12 cellular contexts compared by ENCODE assay signal in genomic region chr2:207993141-207993763, GRCh38. TPM values are rescaled to one million over a fixed set of nuclear protein-coding genes. Genes with fewer than 3 reads are reported as not detected.
DNase-seq lines count a peak whose midpoint lies in the region; ATAC-seq, FAIRE-seq and TF ChIP-seq lines count a peak whose summit lies in the region.
"Had no signal": no experiment of that assay in that cellular context is flagged by ENCODE, and none has a peak within 500 bp of the region (broad histone marks: within the 10 kb centered on the region; RNA-seq: fewer than 3 reads in every experiment).

No MANE protein-coding gene starts in this region.

- no peak for TF ChIP-seq CTCF in body of pancreas (IDR thresholded peaks at IDR 0.05)

- intact Hi-C loops in body of pancreas (cut with DNase I): no loop called here

- H3K36me3 ChIP-seq in body of pancreas (replicated peaks in 1 of 2; ENCODE audit: insufficient read depth in 1 of 2, low read depth in 2 of 2): no peaks in the 10 kb centered on the region

- H3K27me3 ChIP-seq in body of pancreas: no peaks in the 10 kb centered on the region

- no peak overlapping the region for H3K27ac ChIP-seq in body of pancreas
- H3K27ac ChIP-seq in substantia nigra (ENCODE audit: low read depth, low read length, poor library complexity, severe bottlenecking): no peak overlapping the region

- peaks cover 18% of the 10 kb centered on the region for H3K4me1 ChIP-seq in body of pancreas

- DNase-seq in RCC 7860 (ENCODE audit: low spot score) (peak; percentile 41), hepatic stellate cell (ENCODE audit: low spot score) (peak; percentile 11), NCI-H2171 treated with DMSO at 0.1 percent for 48 hours (lab: John Stamatoyannopoulos, UW) (no peak), body of pancreas (no peak), substantia nigra (lab: John Stamatoyannopoulos, UW) (no peak), urothelium cell line (ENCODE audit: low spot score) (no peak)
- DNase-seq: effector CD8-positive, alpha-beta T cell; NCI-H69; posterior cingulate gyrus had no signal

- H3K9me3 ChIP-seq in body of pancreas: no peaks in the 10 kb centered on the region

- ATAC-seq in GM18505 (IDR thresholded peaks at IDR 0.05; ENCODE audit: unreplicated experiment) (peak; percentile 51), HG02852 (IDR thresholded peaks at IDR 0.05; ENCODE audit: unreplicated experiment) (peak; percentile 69), body of pancreas (no peak)
- ATAC-seq: left lobe of liver had no signal

- H3K4me3 ChIP-seq in body of pancreas: no peak overlapping the region

- no peak for TF ChIP-seq POLR2A in GM18505 (IDR thresholded peaks at IDR 0.05; ENCODE audit: borderline replicate concordance, extremely low read depth, insufficient read depth, insufficient read length)
- no peak for TF ChIP-seq POLR2A in body of pancreas (IDR thresholded peaks at IDR 0.05)

- 81 to 83% methylated on average over 4 of the region's 4 CpGs for WGBS in body of pancreas, 2 donors

- FAIRE-seq in RCC 7860 (lab: Jason Lieb, UNC) (peak; percentile 75), urothelium cell line (lab: Jason Lieb, UNC) (no peak)

RNA-seq across cellular contexts. Expression of gene PLEKHM3, which starts 32.1 kb away (rescaled TPM):
- total RNA-seq in body of pancreas: 10 to 100 TPM; 14.0 to 15.2 TPM

Comparison
In these comparisons a context has a peak if more than half of its experiments do, and no peak if none do; other contexts are left out.
1. DNase-seq: peak in RCC 7860 (single experiment) and hepatic stellate cell (single experiment); none in NCI-H2171 treated with DMSO at 0.1 percent for 48 hours (single experiment), body of pancreas (0 of 4), substantia nigra (0 of 49) and urothelium cell line (single experiment).